Comparison of ENCODE assay signal across 14 cellular contexts in the genomic region with DNA sequence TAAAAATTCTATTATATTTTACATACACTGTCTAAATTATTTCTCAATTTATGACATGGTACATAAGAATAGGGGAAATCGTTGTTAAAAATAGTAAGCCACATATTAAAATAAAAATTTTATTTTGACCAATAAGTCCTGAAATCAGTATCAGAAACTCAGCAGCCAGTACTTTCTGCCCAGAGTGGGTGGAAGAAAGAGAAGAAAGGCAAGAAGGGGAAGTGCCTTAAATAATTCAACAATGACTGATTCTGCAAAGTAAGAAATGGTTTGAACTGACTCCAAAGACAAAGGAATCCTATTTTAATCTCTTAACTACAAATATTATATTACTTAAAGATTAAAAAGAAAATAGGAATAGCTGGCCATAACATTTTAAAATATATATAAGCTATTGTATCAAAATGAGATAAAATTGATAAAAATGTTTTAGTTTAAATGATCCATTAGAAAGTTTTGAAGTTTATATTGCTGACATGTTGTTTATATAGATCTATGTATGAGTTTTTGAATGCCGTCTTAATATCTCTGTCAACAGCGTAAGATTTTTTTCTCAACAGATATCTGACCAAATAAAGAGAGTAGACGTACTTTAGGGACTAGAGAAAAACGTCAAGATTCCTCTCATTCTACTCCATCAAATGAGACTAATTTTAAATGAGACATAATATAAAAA. TPM values are rescaled to one million over a fixed set of nuclear protein-coding genes. Genes with fewer than 3 reads are reported as not detected.
DNase-seq lines count a peak whose midpoint lies in the region; ATAC-seq and TF ChIP-seq lines count a peak whose summit lies in the region.
"Had no signal": no experiment of that assay in that cellular context is flagged by ENCODE, and none has a peak within 500 bp of the region (broad histone marks: within the 10 kb centered on the region; RNA-seq: fewer than 3 reads in every experiment).

No MANE protein-coding gene starts in this region.

- no peak overlapping the region for H3K4me2 ChIP-seq in mammary epithelial cell (ENCODE audit: insufficient read depth, low read depth, low read length)

- no peak overlapping the region for H3K9ac ChIP-seq in mammary epithelial cell (ENCODE audit: insufficient read depth, low read length)
- H3K9ac ChIP-seq: parathyroid adenoma had no signal

- H3K4me1 Mint-ChIP-seq in activated T-helper 17 cell treated with anti-CD3 and anti-CD28 coated beads, Interleukin-2, amount 50 U/mL, for 72 hours, result no peaks in the 10 kb centered on the region
- no peaks in the 10 kb centered on the region for H3K4me1 Mint-ChIP-seq in WTC11
- H3K4me1 Mint-ChIP-seq: CD14-positive monocyte had no signal

- CTCF ChIA-PET in mammary epithelial cell (lab: Charles Lee; ENCODE audit: low non-redundant PET), result interaction anchor here (0.6 kb wide), 1 partner anchor 34 kb away, joined by 3 read pairs; no protein-coding TSS in a partner anchor
- CTCF ChIA-PET in WTC11 (lab: Charles Lee), result no interaction called here

- H3K27me3 Mint-ChIP-seq in activated T-helper 17 cell treated with anti-CD3 and anti-CD28 coated beads, Interleukin-2, amount 50 U/mL, for 72 hours, result no peaks in the 10 kb centered on the region
- H3K27me3 Mint-ChIP-seq in WTC11 (ENCODE audit: low read depth), result no peaks in the 10 kb centered on the region
- H3K27me3 Mint-ChIP-seq: activated CD4-positive, alpha-beta memory T cell treated with anti-CD3 and anti-CD28 coated beads for 36 hours had no signal

- H3K36me3 Mint-ChIP-seq in activated T-helper 17 cell treated with anti-CD3 and anti-CD28 coated beads, Interleukin-2, amount 50 U/mL, for 72 hours (ENCODE audit: low read depth), result peaks cover 75% of the 10 kb centered on the region
- H3K36me3 Mint-ChIP-seq in WTC11, result no peaks in the 10 kb centered on the region

- no peak overlapping the region for H3K27ac ChIP-seq in mammary epithelial cell (ENCODE audit: insufficient read depth, low read depth, low read length)
- H3K27ac ChIP-seq: parathyroid adenoma, SJSA1 had no signal

- H3K79me2 ChIP-seq in mammary epithelial cell (ENCODE audit: insufficient read depth, low read length), result no peaks in the 10 kb centered on the region
- H3K79me2 ChIP-seq: parathyroid adenoma had no signal

- H3K27ac Mint-ChIP-seq in activated T-helper 17 cell treated with anti-CD3 and anti-CD28 coated beads, Interleukin-2, amount 50 U/mL, for 72 hours, result no peak overlapping the region
- H3K27ac Mint-ChIP-seq in WTC11, result no peak overlapping the region
- H3K27ac Mint-ChIP-seq: activated CD4-positive, alpha-beta memory T cell treated with anti-CD3 and anti-CD28 coated beads for 36 hours; CD14-positive monocyte had no signal

- intact Hi-C loops in mammary epithelial cell (cut with micrococcal nuclease), result no loop called here

- DNase-seq in cardiac fibroblast (ENCODE audit: low read depth in 2 of 2), result peak; percentile 61 to 63
- peak; percentile 40 for DNase-seq in pulmonary artery endothelial cell (ENCODE audit: low read depth, low spot score)
- DNase-seq in mammary epithelial cell, result no peak
- DNase-seq in middle frontal gyrus (ENCODE audit: extremely low spot score, low spot score), result no peak
- DNase-seq in WTC11 (ENCODE audit: low spot score), result no peak
- DNase-seq: activated CD4-positive, alpha-beta memory T cell treated with anti-CD3 and anti-CD28 coated beads for 36 hours; NCI-H1436; stimulated activated CD4-positive, alpha-beta T cell treated with anti-CD3 and anti-CD28 coated beads, Interleukin-12 subunit alpha, Interleukin-12 subunit beta, amount 100 ng/mL, for 4 hours had no signal

- no peaks in the 10 kb centered on the region for H3K27me3 ChIP-seq in mammary epithelial cell (ENCODE audit: insufficient read depth, low read length)
- H3K27me3 ChIP-seq: SJSA1 had no signal

- no peaks in the 10 kb centered on the region for H3K9me3 ChIP-seq in mammary epithelial cell (replicated peaks; ENCODE audit: insufficient read depth, low read length)
- H3K9me3 ChIP-seq: SJSA1 had no signal

- no peaks in the 10 kb centered on the region for H3K4me1 ChIP-seq in mammary epithelial cell (ENCODE audit: insufficient read depth, low read length)
- H3K4me1 ChIP-seq: parathyroid adenoma, SJSA1 had no signal

- no peaks in the 10 kb centered on the region for H4K20me1 ChIP-seq in mammary epithelial cell (ENCODE audit: insufficient read depth, low read length)

- H3K4me3 Mint-ChIP-seq in activated T-helper 17 cell treated with anti-CD3 and anti-CD28 coated beads, Interleukin-2, amount 50 U/mL, for 72 hours, result no peak overlapping the region
- no peak overlapping the region for H3K4me3 Mint-ChIP-seq in WTC11
- H3K4me3 Mint-ChIP-seq: activated CD4-positive, alpha-beta memory T cell treated with anti-CD3 and anti-CD28 coated beads for 36 hours; CD14-positive monocyte had no signal

- no peaks in the 10 kb centered on the region for H3K9me3 Mint-ChIP-seq in activated T-helper 17 cell treated with anti-CD3 and anti-CD28 coated beads, Interleukin-2, amount 50 U/mL, for 72 hours
- H3K9me3 Mint-ChIP-seq in WTC11, result no peaks in the 10 kb centered on the region
- H3K9me3 Mint-ChIP-seq: activated CD4-positive, alpha-beta memory T cell treated with anti-CD3 and anti-CD28 coated beads for 36 hours; CD14-positive monocyte had no signal

- WGBS in mammary epithelial cell (ENCODE audit: low coverage, missing lambda C conversion rate), result 84% methylated on average over 5 of the region's 5 CpGs

- peaks cover 3% of the 10 kb centered on the region for H3K36me3 ChIP-seq in mammary epithelial cell (ENCODE audit: insufficient read depth, low read length)

- no TSS peak for BruUV-seq in mammary epithelial cell (replicated peaks; lab: Mats Ljungman, UMichigan)

- ATAC-seq in GM18511 (IDR thresholded peaks at IDR 0.05; ENCODE audit: unreplicated experiment), result peak; percentile 56
- peak; percentile 49 for ATAC-seq in HG03103 (IDR thresholded peaks at IDR 0.05; ENCODE audit: low read depth, unreplicated experiment)
- no peak for ATAC-seq in activated T-helper 17 cell treated with anti-CD3 and anti-CD28 coated beads, Interleukin-2, amount 50 U/mL, for 72 hours (replicated peaks)
- ATAC-seq in WTC11, result no peak

- dilution Hi-C loops in mammary epithelial cell (cut with HindIII; ENCODE audit: low sequenced_read_pairs), result no loop called here

- TF ChIP-seq CTCF in cardiac fibroblast (IDR thresholded peaks at IDR 0.05; ENCODE audit: low read depth, low read length), result no peak
- no peak for TF ChIP-seq CTCF in mammary epithelial cell (conservative IDR thresholded peaks at IDR 0.05 in 1 of 2, IDR thresholded peaks at IDR 0.05 in 1 of 2; ENCODE audit: extremely low read depth in 1 of 2, insufficient read depth in 1 of 2, low read depth in 1 of 2, low read length in 2 of 2)
- TF ChIP-seq CTCF in WTC11 (IDR thresholded peaks at IDR 0.05), result no peak

- POLR2A ChIA-PET in WTC11 (lab: Charles Lee), result no interaction called here

- no peak overlapping the region for H3K4me3 ChIP-seq in cardiac fibroblast (replicated peaks in 1 of 2; ENCODE audit: low read depth in 2 of 2, low read length in 2 of 2)
- no peak overlapping the region for H3K4me3 ChIP-seq in mammary epithelial cell (replicated peaks in 1 of 3; ENCODE audit: insufficient read depth in 1 of 3, low read depth in 2 of 3, low read length in 3 of 3)
- H3K4me3 ChIP-seq: SJSA1 had no signal

- no peak overlapping the region for H2AFZ ChIP-seq in mammary epithelial cell (ENCODE audit: low read depth, low read length)
- H2AFZ ChIP-seq: parathyroid adenoma had no signal

- in situ Hi-C loops in mammary epithelial cell (cut with MboI; ENCODE audit: low sequenced_read_pairs in 2 of 2), result loop anchor here in 1 of 2 donors (10.0 kb wide), 1 partner anchor 312 kb away; no protein-coding TSS in a partner anchor

TF ChIP-seq in WTC11, 78 proteins besides CTCF, POLR2A, EP300 and RAD21 (continues in another document):
- TF ChIP-seq FOXJ3 (CRISPR knock-in tag; IDR thresholded peaks at IDR 0.05; ENCODE audit: borderline replicate concordance) (no peak), ZNF423 (CRISPR knock-in tag; IDR thresholded peaks at IDR 0.05) (no peak), STAT6 (CRISPR knock-in tag; conservative IDR thresholded peaks at IDR 0.05; ENCODE audit: low read depth) (no peak)

RNA-seq across cellular contexts. Expression of gene NRCAM, which starts 30.2 kb away (rescaled TPM):
- total RNA-seq in pulmonary artery endothelial cell (59.2 and 87.2 TPM in 2 replicates), mammary epithelial cell (10 to 100 TPM; 42.5 to 77.8 TPM), WTC11 (2021) (2.6 to 2.9 TPM (median 2.7 TPM) in 3 replicates)
- polyA plus RNA-seq in mammary epithelial cell, result 16.4 TPM
- polyA minus RNA-seq in mammary epithelial cell, result 28.0 TPM
- not detected for total RNA-seq in activated T-helper 17 cell treated with anti-CD3 and anti-CD28 coated beads, Interleukin-2, amount 50 U/mL, for 72 hours
- total RNA-seq: SJSA1 had no signal
- polyA plus RNA-seq: CD14-positive monocyte had no signal

RNA-seq across cellular contexts. Expression of gene PNPLA8, which starts 39.5 kb away (rescaled TPM):
- total RNA-seq in pulmonary artery endothelial cell (26.7 and 35.1 TPM in 2 replicates), mammary epithelial cell (10 to 100 TPM; 24.5 to 26.0 TPM), WTC11 (2021) (11.1 to 12.4 TPM (median 11.4 TPM) in 3 replicates)
- 10.3 TPM for polyA plus RNA-seq in mammary epithelial cell
- 12.3 TPM for polyA minus RNA-seq in mammary epithelial cell
- total RNA-seq in activated T-helper 17 cell treated with anti-CD3 and anti-CD28 coated beads, Interleukin-2, amount 50 U/mL, for 72 hours, result 10 to 100 TPM; 19.2 to 26.2 TPM

Comparison
In these comparisons a context has a peak if more than half of its experiments do, and no peak if none do; other contexts are left out.
1. ATAC-seq: peak in GM18511 (single experiment) and HG03103 (single experiment); none in activated T-helper 17 cell treated with anti-CD3 and anti-CD28 coated beads, Interleukin-2, amount 50 U/mL, for 72 hours (single experiment) and WTC11 (single experiment).
2. DNase-seq: peak in cardiac fibroblast (2 of 2) and pulmonary artery endothelial cell (single experiment); none in mammary epithelial cell (single experiment), middle frontal gyrus (single experiment) and WTC11 (single experiment).
3. RNA of gene NRCAM, which starts 30.2 kb away (total RNA-seq): 59.2 to 87.2 TPM in pulmonary artery endothelial cell and 42.5 to 77.8 TPM in mammary epithelial cell; 2.6 to 2.9 TPM in WTC11 and not detected in activated T-helper 17 cell treated with anti-CD3 and anti-CD28 coated beads, Interleukin-2, amount 50 U/mL, for 72 hours; every median in the first group is over 10 times any median in the second.